In the genomic region with DNA sequence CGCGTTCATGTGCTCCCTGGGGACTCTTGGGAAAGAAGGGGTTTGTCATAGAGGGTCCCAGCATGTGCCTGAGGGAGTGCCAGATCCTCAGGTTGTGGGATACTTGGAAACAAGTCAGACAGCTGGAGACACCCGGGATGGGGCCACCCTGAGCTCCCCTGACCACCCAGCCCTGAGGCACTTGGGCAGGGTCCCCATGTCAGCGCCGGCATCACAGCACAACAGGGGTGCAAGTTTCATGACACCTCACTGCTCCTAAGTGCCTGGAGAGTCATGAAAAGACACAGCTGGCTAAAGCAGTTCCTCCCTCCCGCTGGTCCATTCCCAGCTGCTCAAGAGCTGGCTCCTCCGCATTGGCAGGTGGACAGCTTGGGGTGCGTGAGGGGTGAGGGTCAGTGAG, we compare ENCODE assay signal across 22 cellular contexts.
DNase-seq lines count a peak whose midpoint lies in the region; ATAC-seq, FAIRE-seq and TF ChIP-seq lines count a peak whose summit lies in the region.
"Had no signal": no experiment of that assay in that cellular context is flagged by ENCODE, and none has a peak within 500 bp of the region (broad histone marks: within the 10 kb centered on the region; RNA-seq: fewer than 3 reads in every experiment).

No MANE protein-coding gene starts in this region.

- no peaks in the 10 kb centered on the region for H3K79me2 ChIP-seq in H1 (ENCODE audit: control insufficient read depth in 1 of 2, insufficient read depth in 2 of 2, low read length in 2 of 2)

- H3K4me3 Mint-ChIP-seq in natural killer cell treated with Interleukin-12 subunit alpha and Interleukin-12 subunit beta and Interleukin-15 and Interleukin-18, amount 100 ng/mL, for 72 hours: peak overlapping the region; percentile 62
- H3K4me3 Mint-ChIP-seq: CD4-positive, alpha-beta T cell; GM23338 had no signal

- WGBS in heart left ventricle, 4 donors: 74 to 92% (median 83%) methylated on average over 2 to 8 of the region's 8 CpGs
- WGBS in H1 (ENCODE audit: extremely low coverage in 1 of 2, insufficient coverage in 1 of 2, insufficient read length in 1 of 2, insufficient replicate concordance in 2 of 2, low coverage in 1 of 2, low lambda C conversion rate in 2 of 2, missing lambda C conversion rate in 1 of 2), 2 experiments: 97% methylated on average over 8 of the region's 8 CpGs; no CpG with 5 or more reads in 1 of the 2 experiments
- WGBS in prostate gland: 73% methylated on average over 8 of the region's 8 CpGs

- peaks cover 2 to 6% of the 10 kb centered on the region in 2 experiments for H4K20me1 ChIP-seq in H1 (replicated peaks in 1 of 2; ENCODE audit: control insufficient read depth in 1 of 2, insufficient read depth in 2 of 2, low read length in 2 of 2)

- no peaks in the 10 kb centered on the region for H3K27me3 Mint-ChIP-seq in natural killer cell treated with Interleukin-12 subunit alpha and Interleukin-12 subunit beta and Interleukin-15 and Interleukin-18, amount 100 ng/mL, for 72 hours
- H3K27me3 Mint-ChIP-seq: CD4-positive, alpha-beta T cell had no signal

- intact Hi-C loops in Right ventricle myocardium superior (cut with DNase I) (no loop called here), heart left ventricle (cut with DNase I) (no loop called here), prostate gland (cut with DNase I) (no loop called here)

- H3K79me1 ChIP-seq in H1 (ENCODE audit: low read depth, low read length): no peaks in the 10 kb centered on the region; the same call in 1 of the 2 replicates

- CTCF ChIA-PET in H1 (lab: Charles Lee; ENCODE audit: partially characterized antibody): interaction anchor here (0.7 to 7.2 kb wide), 7 partner anchors 14 to 165 kb away, joined by 3 to 62 read pairs (median 4); no protein-coding TSS in a partner anchor

- H3K4me3 ChIP-seq in heart left ventricle: no peak overlapping the region
- no peak overlapping the region for H3K4me3 ChIP-seq in H1 (ENCODE audit: extremely low read depth in 1 of 4, insufficient read depth in 2 of 4, low read depth in 3 of 4, low read length in 4 of 4)
- H3K4me3 ChIP-seq in prostate gland: no peak overlapping the region
- H3K4me3 ChIP-seq: GM23338, HAP-1 had no signal

- H2AFZ ChIP-seq in H1 (ENCODE audit: low read length): no peak overlapping the region
- H2AFZ ChIP-seq: GM23338 had no signal

- H3K36me3 ChIP-seq in heart left ventricle (peaks cover 0 to 27% (median 5%) of the 10 kb centered on the region in 9 donors), H1 (ENCODE audit: control insufficient read depth in 2 of 4, insufficient read depth in 4 of 4, low read length in 3 of 4) (peaks cover 0 to 2% (median 0%) of the 10 kb centered on the region in 4 experiments; a peak in 2 of 8 replicates), prostate gland (peaks cover 0 to 6% of the 10 kb centered on the region in 2 donors)
- H3K36me3 ChIP-seq: HAP-1 had no signal

- H3K23me2 ChIP-seq in H1 (ENCODE audit: low read depth, low read length): no peaks in the 10 kb centered on the region

- no peak overlapping the region for H3K18ac ChIP-seq in H1 (ENCODE audit: extremely low read depth, low read length)

- no peak overlapping the region for H2BK20ac ChIP-seq in H1 (ENCODE audit: low read length)

- H4K5ac ChIP-seq in H1 (ENCODE audit: insufficient read length, low read depth, low read length): no peak overlapping the region

- TF ChIP-seq CTCF in heart left ventricle (IDR thresholded peaks at IDR 0.05) (no peak), H1 (IDR thresholded peaks at IDR 0.05; ENCODE audit: control extremely low read depth in 1 of 3, insufficient read depth in 1 of 3, low read depth in 1 of 3, low read length in 3 of 3) (no peak), prostate gland (IDR thresholded peaks at IDR 0.05) (no peak)

- no peak for TF ChIP-seq RAD21 in H1 (IDR thresholded peaks at IDR 0.05 in 1 of 2, conservative IDR thresholded peaks at IDR 0.05 in 1 of 2; ENCODE audit: low read depth in 2 of 2, low read length in 2 of 2)

- H3K14ac ChIP-seq in H1 (ENCODE audit: insufficient read length): no peak overlapping the region

- H3K9me3 ChIP-seq in heart left ventricle (no peaks in the 10 kb centered on the region), H1 (ENCODE audit: insufficient read depth in 2 of 2, low read depth in 1 of 2, low read length in 1 of 2) (no peaks in the 10 kb centered on the region), prostate gland (no peaks in the 10 kb centered on the region)
- H3K9me3 ChIP-seq: HAP-1 had no signal

- H3K4me2 ChIP-seq in H1 (ENCODE audit: insufficient read depth in 1 of 2, low read depth in 2 of 2, low read length in 2 of 2): no peak overlapping the region
- H3K4me2 ChIP-seq: GM23338 had no signal

- no peak for FAIRE-seq in H1 (lab: Jason Lieb, UNC)
- FAIRE-seq: D721Med, HTR-8/SVneo had no signal

- H4K8ac ChIP-seq in H1 (ENCODE audit: extremely low read depth, insufficient read depth, low read length): peak overlapping the region; percentile 81; the same call in 1 of the 2 replicates

- H4K91ac ChIP-seq in H1 (replicated peaks; ENCODE audit: insufficient read length, low read length): no peak overlapping the region

- H3K9ac ChIP-seq in H1 (replicated peaks in 1 of 4; ENCODE audit: extremely low read depth in 1 of 4, low read depth in 3 of 4, low read length in 3 of 4): no peak overlapping the region

- 0 out of 2 replicates have a peak overlapping the region, but pooled peaks have one; percentile 18 for H2BK5ac ChIP-seq in H1 (ENCODE audit: low read depth, low read length)

- H2BK120ac ChIP-seq in H1 (replicated peaks; ENCODE audit: low read depth, low read length): no peak overlapping the region

- POLR2A ChIA-PET in H1 (lab: Charles Lee; ENCODE audit: partially characterized antibody): no interaction called here

- no peak overlapping the region for H2BK15ac ChIP-seq in H1 (ENCODE audit: low read length)

- peaks cover 29 to 37% of the 10 kb centered on the region in 2 donors for H3K4me1 Mint-ChIP-seq in natural killer cell treated with Interleukin-12 subunit alpha and Interleukin-12 subunit beta and Interleukin-15 and Interleukin-18, amount 100 ng/mL, for 72 hours (ENCODE audit: low read depth in 2 of 2)

- no peaks in the 10 kb centered on the region for H3K36me3 Mint-ChIP-seq in natural killer cell treated with Interleukin-12 subunit alpha and Interleukin-12 subunit beta and Interleukin-15 and Interleukin-18, amount 100 ng/mL, for 72 hours

- H3K27ac ChIP-seq in heart left ventricle: no peak overlapping the region
- no peak overlapping the region for H3K27ac ChIP-seq in H1 (ENCODE audit: low read depth, low read length)
- H3K27ac ChIP-seq in prostate gland: no peak overlapping the region

- H3K4ac ChIP-seq in H1 (replicated peaks; ENCODE audit: insufficient read length, low read depth, low read length): no peak overlapping the region

- 0 out of 2 replicates have a peak overlapping the region, but pooled peaks have one; percentile 50 for H2BK12ac ChIP-seq in H1 (ENCODE audit: low read depth, low read length)

- H3K4me1 ChIP-seq in heart left ventricle (peaks cover 0 to 21% (median 0%) of the 10 kb centered on the region in 12 donors), H1 (replicated peaks in 1 of 4; ENCODE audit: control insufficient read depth in 3 of 4, insufficient read depth in 4 of 4, low read length in 3 of 4) (peaks cover 7 to 19% (median 13%) of the 10 kb centered on the region in 4 experiments; a peak in 6 of 7 replicates), prostate gland (replicated peaks) (no peaks in the 10 kb centered on the region)

- H2AK5ac ChIP-seq in H1 (ENCODE audit: low read depth, low read length): no peak overlapping the region

- DNase-seq in Right ventricle myocardium superior: no peak
- no peak for DNase-seq in heart left ventricle
- DNase-seq in H1 (ENCODE audit: low read depth in 1 of 2, low spot score in 2 of 2): no peak
- no peak for DNase-seq in natural killer cell treated with Interleukin-12 subunit alpha and Interleukin-12 subunit beta and Interleukin-15 and Interleukin-18, amount 100 ng/mL, for 72 hours (ENCODE audit: low spot score)
- DNase-seq in amygdala (lab: John Stamatoyannopoulos, UW): no peak
- no peak for DNase-seq in prostate gland (ENCODE audit: low spot score)
- DNase-seq in NCI-H2029 treated with DMSO at 0.1 percent for 48 hours (lab: John Stamatoyannopoulos, UW): no peak
- DNase-seq: 8988T; ACHN; CD4-positive, alpha-beta T cell; KBM-7; NCI-H1105 treated with DMSO at 0.1 percent for 48 hours; NCI-H146; NCI-H1930; NCI-H2227 treated with DMSO at 0.1 percent for 48 hours; NCI-H526 treated with DMSO at 0.1 percent for 48 hours; RPMI8226; SHP77 treated with DMSO at 0.1 percent for 48 hours had no signal

- no peak for TF ChIP-seq POLR2A in heart left ventricle (IDR thresholded peaks at IDR 0.05)
- TF ChIP-seq POLR2A in H1 (IDR thresholded peaks at IDR 0.05; ENCODE audit: control extremely low read depth in 1 of 2, low read depth in 2 of 2, low read length in 2 of 2): no peak
- no peak for TF ChIP-seq POLR2A in prostate gland (IDR thresholded peaks at IDR 0.05)

- no peak overlapping the region for H3K56ac ChIP-seq in H1 (replicated peaks; ENCODE audit: insufficient read length, low read depth, low read length)

- peak overlapping the region in 1 of 2 donors; percentile 55 for H3K27ac Mint-ChIP-seq in natural killer cell treated with Interleukin-12 subunit alpha and Interleukin-12 subunit beta and Interleukin-15 and Interleukin-18, amount 100 ng/mL, for 72 hours
- H3K27ac Mint-ChIP-seq: CD4-positive, alpha-beta T cell had no signal

- H3K27me3 ChIP-seq in heart left ventricle: no peaks in the 10 kb centered on the region
- H3K27me3 ChIP-seq in H1 (replicated peaks in 1 of 4; ENCODE audit: control insufficient read depth in 3 of 4, extremely low read depth in 1 of 4, insufficient read depth in 3 of 4, low read length in 3 of 4): no peaks in the 10 kb centered on the region
- H3K27me3 ChIP-seq in prostate gland (replicated peaks; ENCODE audit: insufficient read depth): no peaks in the 10 kb centered on the region

- no peak for TF ChIP-seq EP300 in H1 (IDR thresholded peaks at IDR 0.05; ENCODE audit: borderline replicate concordance in 1 of 2, low read depth in 2 of 2, low read length in 2 of 2)

- ATAC-seq in Right ventricle myocardium superior (ENCODE audit: poor library complexity) (peak; percentile 19), heart left ventricle (no peak)
- no peak for ATAC-seq in natural killer cell treated with Interleukin-12 subunit alpha and Interleukin-12 subunit beta and Interleukin-15 and Interleukin-18, amount 100 ng/mL, for 72 hours
- ATAC-seq: GM23338 had no signal

- H3K9me3 Mint-ChIP-seq in natural killer cell treated with Interleukin-12 subunit alpha and Interleukin-12 subunit beta and Interleukin-15 and Interleukin-18, amount 100 ng/mL, for 72 hours: no peaks in the 10 kb centered on the region
- H3K9me3 Mint-ChIP-seq: CD4-positive, alpha-beta T cell; GM23338 had no signal

- H3K23ac ChIP-seq in H1 (ENCODE audit: insufficient read length): no peak overlapping the region

TF ChIP-seq in H1, 55 proteins besides CTCF, POLR2A, EP300 and RAD21 (continues in another document):
- no peak for TF ChIP-seq SP2 (IDR thresholded peaks at IDR 0.05; ENCODE audit: low read length)
